Comparison of ENCODE assay signal across 16 cellular contexts in genomic region chrX:72255864-72256263, GRCh38. TPM values are rescaled to one million over a fixed set of nuclear protein-coding genes. Genes with fewer than 3 reads are reported as not detected.
"Had no signal": no experiment of that assay in that cellular context is flagged by ENCODE, and none has a peak within 500 bp of the region (broad histone marks: within the 10 kb centered on the region; RNA-seq: fewer than 3 reads in every experiment).

No MANE protein-coding gene starts in this region.

- H3K4me1 ChIP-seq: breast epithelium had no signal

- H3K9me3 ChIP-seq: breast epithelium, stomach, thoracic aorta had no signal

- H3K36me3 Mint-ChIP-seq: natural killer cell had no signal

- H3K27ac ChIP-seq: breast epithelium, stomach, thoracic aorta had no signal

- H3K27ac Mint-ChIP-seq: dendritic cell treated with granulocyte-macrophage colony-stimulating factor and Interleukin-4, amounts not matched to agents 40 ng/mL and 50 ng/mL, for 4 days; memory B cell; natural killer cell had no signal

- H3K36me3 ChIP-seq: breast epithelium, stomach, thoracic aorta had no signal

- H3K4me1 Mint-ChIP-seq: memory B cell, natural killer cell had no signal

- DNase-seq: activated CD4-positive, alpha-beta T cell treated with anti-CD3 and anti-CD28 coated beads, Interleukin-2, amount 50 U/mL, for 1 hour; activated CD8-positive, alpha-beta memory T cell treated with anti-CD3 and anti-CD28 coated beads for 24 hours; activated gamma-delta T cell treated with Interleukin-2 at 50 U/mL for 16 hours; effector memory CD4-positive, alpha-beta T cell; foreskin melanocyte; natural killer cell; stimulated activated CD4-positive, alpha-beta T cell treated with anti-CD3 and anti-CD28 coated beads, Interleukin-12 subunit alpha, Interleukin-12 subunit beta, amount 100 ng/mL, for 4 hours; stimulated activated CD4-positive, alpha-beta T cell treated with anti-CD3 and anti-CD28 coated beads, Interleukin-2, amount 100 ng/mL, for 24 hours had no signal

- H3K4me3 ChIP-seq: thoracic aorta had no signal

- H3K4me3 Mint-ChIP-seq: dendritic cell treated with granulocyte-macrophage colony-stimulating factor and Interleukin-4, amounts not matched to agents 40 ng/mL and 50 ng/mL, for 4 days; memory B cell; natural killer cell had no signal

- H3K9me3 Mint-ChIP-seq: dendritic cell treated with granulocyte-macrophage colony-stimulating factor and Interleukin-4, amounts not matched to agents 40 ng/mL and 50 ng/mL, for 4 days; memory B cell; natural killer cell had no signal

RNA-seq across cellular contexts. Expression of gene CITED1, which starts 49.9 kb away (rescaled TPM):
- total RNA-seq: left lobe of liver, renal cortical epithelial cell had no signal
- polyA plus RNA-seq: fibroblast of lung had no signal
